Comparison of ENCODE assay signal across 8 cellular contexts in genomic region chr20:5127859-5128409, GRCh38. TPM values are rescaled to one million over a fixed set of nuclear protein-coding genes. Genes with fewer than 3 reads are reported as not detected.
DNase-seq lines count a peak whose midpoint lies in the region; ATAC-seq and TF ChIP-seq lines count a peak whose summit lies in the region.

No MANE protein-coding gene starts in this region.

- TSS peak; percentile 23 for BruUV-seq in mammary epithelial cell (replicated peaks; lab: Mats Ljungman, UMichigan)

- H3K9me3 ChIP-seq in mammary epithelial cell (replicated peaks; ENCODE audit: insufficient read depth, low read length) = no peaks in the 10 kb centered on the region
- no peaks in the 10 kb centered on the region for H3K9me3 ChIP-seq in mucosa of stomach (ENCODE audit: control insufficient read depth, low read length)

- no peaks in the 10 kb centered on the region for H3K27me3 ChIP-seq in ACC112 (ENCODE audit: insufficient read depth, low read length)
- no peaks in the 10 kb centered on the region for H3K27me3 ChIP-seq in mammary epithelial cell (ENCODE audit: insufficient read depth, low read length)
- no peaks in the 10 kb centered on the region for H3K27me3 ChIP-seq in mucosa of stomach (ENCODE audit: control insufficient read depth, insufficient read depth, low read length)

- H4K20me1 ChIP-seq in mammary epithelial cell (ENCODE audit: insufficient read depth, low read length) = no peaks in the 10 kb centered on the region

- CTCF ChIA-PET in mammary epithelial cell (lab: Charles Lee; ENCODE audit: low non-redundant PET) = no interaction called here

- WGBS in mammary epithelial cell (ENCODE audit: low coverage, missing lambda C conversion rate) = 49% methylated on average over 5 of the region's 6 CpGs

- dilution Hi-C loops in mammary epithelial cell (cut with HindIII; ENCODE audit: low sequenced_read_pairs) = no loop called here

- DNase-seq in HFF-Myc (ENCODE audit: extremely low read depth, low read depth) (no peak), mammary epithelial cell (no peak), T1000 (lab: John Stamatoyannopoulos, UW) (no peak), DMS153 (lab: John Stamatoyannopoulos, UW) (no peak), NCI-H2171 treated with DMSO at 0.1 percent for 48 hours (lab: John Stamatoyannopoulos, UW) (no peak)

- ATAC-seq in GM21447 (IDR thresholded peaks at IDR 0.05; ENCODE audit: unreplicated experiment) = no peak

- H2AFZ ChIP-seq in ACC112 (ENCODE audit: low read length, unreplicated experiment) = peak overlapping the region; percentile 55
- peak overlapping the region; percentile 95 for H2AFZ ChIP-seq in mammary epithelial cell (ENCODE audit: low read depth, low read length)

- H3K9ac ChIP-seq in mammary epithelial cell (ENCODE audit: insufficient read depth, low read length) (peak overlapping the region; percentile 79), mucosa of stomach (ENCODE audit: low read length) (peak overlapping the region; percentile 86)

- H3K4me1 ChIP-seq in ACC112 (ENCODE audit: control insufficient read depth, insufficient read depth, low read length, unreplicated experiment) (peaks cover 11% of the 10 kb centered on the region), mammary epithelial cell (ENCODE audit: insufficient read depth, low read length) (peaks cover 8% of the 10 kb centered on the region), mucosa of stomach (ENCODE audit: control insufficient read depth, insufficient read depth, low read length) (peaks cover 4% of the 10 kb centered on the region)

- no peaks in the 10 kb centered on the region for H3K36me3 ChIP-seq in ACC112 (ENCODE audit: insufficient read depth, low read length)
- no peaks in the 10 kb centered on the region for H3K36me3 ChIP-seq in mammary epithelial cell (ENCODE audit: insufficient read depth, low read length)
- no peaks in the 10 kb centered on the region for H3K36me3 ChIP-seq in mucosa of stomach (ENCODE audit: control insufficient read depth, insufficient read depth, low read length)

- no peak overlapping the region for H3K27ac ChIP-seq in ACC112 (ENCODE audit: low read depth, low read length)
- peak overlapping the region; percentile 66 for H3K27ac ChIP-seq in mammary epithelial cell (ENCODE audit: insufficient read depth, low read depth, low read length)

- H3K79me2 ChIP-seq in ACC112 (ENCODE audit: control insufficient read depth, insufficient read depth, low read length, unreplicated experiment) (peaks cover 32% of the 10 kb centered on the region), mammary epithelial cell (ENCODE audit: insufficient read depth, low read length) (peaks cover 52% of the 10 kb centered on the region)

- H3K4me3 ChIP-seq in ACC112 (ENCODE audit: low read depth, low read length) (peak overlapping the region; percentile 86), HFF-Myc (replicated peaks; ENCODE audit: low read depth, low read length) (peak overlapping the region; percentile 81), mammary epithelial cell (replicated peaks in 1 of 3; ENCODE audit: insufficient read depth in 1 of 3, low read depth in 2 of 3, low read length in 3 of 3) (peak overlapping the region; percentile 60 to 84 (median 83)), mucosa of stomach (ENCODE audit: low read length) (peak overlapping the region; percentile 88)

- peak overlapping the region; percentile 82 for H3K4me2 ChIP-seq in mammary epithelial cell (ENCODE audit: insufficient read depth, low read depth, low read length)

- TF ChIP-seq CTCF in HFF-Myc (IDR thresholded peaks at IDR 0.05; ENCODE audit: low read depth, low read length, missing control alignments) (no peak), mammary epithelial cell (conservative IDR thresholded peaks at IDR 0.05 in 1 of 2, IDR thresholded peaks at IDR 0.05 in 1 of 2; ENCODE audit: extremely low read depth in 1 of 2, insufficient read depth in 1 of 2, low read depth in 1 of 2, low read length in 2 of 2) (no peak)

- intact Hi-C loops in mammary epithelial cell (cut with micrococcal nuclease) = loop anchor here (5.0 kb wide), 1 partner anchor 79 kb away; no protein-coding TSS in a partner anchor

- in situ Hi-C loops in mammary epithelial cell (cut with MboI; ENCODE audit: low sequenced_read_pairs in 2 of 2) = loop anchor here in 1 of 2 donors (5.0 kb wide), 1 partner anchor 59 kb away; no protein-coding TSS in a partner anchor

RNA-seq across cellular contexts. Expression of gene CDS2, which starts 1.1 kb away (rescaled TPM):
- total RNA-seq in mammary epithelial cell = 10 to 100 TPM; 37.6 to 63.8 TPM
- 22.5 TPM for polyA plus RNA-seq in mammary epithelial cell
- polyA minus RNA-seq in mammary epithelial cell = 203 TPM

RNA-seq across cellular contexts. Expression of gene PCNA, which starts 8.2 kb away (rescaled TPM):
- total RNA-seq in mammary epithelial cell = 100 to 1,000 TPM in 1 of 2 donors, 10 to 100 TPM in 1; 77.7 to 145 TPM
- polyA plus RNA-seq in mammary epithelial cell = 412 TPM
- 167 TPM for polyA minus RNA-seq in mammary epithelial cell

RNA-seq across cellular contexts. Expression of gene TMEM230, which starts 15.1 kb away (rescaled TPM):
- 10 to 100 TPM; 48.5 to 52.5 TPM for total RNA-seq in mammary epithelial cell
- polyA plus RNA-seq in mammary epithelial cell = 58.5 TPM
- polyA minus RNA-seq in mammary epithelial cell = 27.3 TPM
